ENCODE assay signal across 1 cellular context in genomic region chr15:66679657-66680108, GRCh38.
TF ChIP-seq lines count a peak whose summit lies in the region.

No MANE protein-coding gene starts in this region.

TF ChIP-seq in K562, 482 proteins besides CTCF, POLR2A, EP300 and RAD21 (continued from another document and continues in another):
- peak; percentile 93 for TF ChIP-seq VEZF1 (CRISPR knock-in tag; IDR thresholded peaks at IDR 0.05)
- no peak for TF ChIP-seq MCM3 (IDR thresholded peaks at IDR 0.05)
- peak; percentile 96 for TF ChIP-seq SOX6 (IDR thresholded peaks at IDR 0.05)
- TF ChIP-seq KAT8 (IDR thresholded peaks at IDR 0.05; ENCODE audit: low read depth) = no peak
- TF ChIP-seq L3MBTL2 (IDR thresholded peaks at IDR 0.05) = peak; percentile 69
- TF ChIP-seq, protein P1, sequence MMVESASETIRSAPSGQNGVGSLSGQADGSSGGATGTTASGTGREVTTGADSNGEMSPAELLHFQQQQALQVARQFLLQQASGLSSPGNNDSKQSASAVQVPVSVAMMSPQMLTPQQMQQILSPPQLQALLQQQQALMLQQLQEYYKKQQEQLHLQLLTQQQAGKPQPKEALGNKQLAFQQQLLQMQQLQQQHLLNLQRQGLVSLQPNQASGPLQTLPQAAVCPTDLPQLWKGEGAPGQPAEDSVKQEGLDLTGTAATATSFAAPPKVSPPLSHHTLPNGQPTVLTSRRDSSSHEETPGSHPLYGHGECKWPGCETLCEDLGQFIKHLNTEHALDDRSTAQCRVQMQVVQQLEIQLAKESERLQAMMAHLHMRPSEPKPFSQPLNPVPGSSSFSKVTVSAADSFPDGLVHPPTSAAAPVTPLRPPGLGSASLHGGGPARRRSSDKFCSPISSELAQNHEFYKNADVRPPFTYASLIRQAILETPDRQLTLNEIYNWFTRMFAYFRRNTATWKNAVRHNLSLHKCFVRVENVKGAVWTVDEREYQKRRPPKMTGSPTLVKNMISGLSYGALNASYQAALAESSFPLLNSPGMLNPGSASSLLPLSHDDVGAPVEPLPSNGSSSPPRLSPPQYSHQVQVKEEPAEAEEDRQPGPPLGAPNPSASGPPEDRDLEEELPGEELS (CRISPR knock-in tag; IDR thresholded peaks at IDR 0.05; ENCODE audit: borderline replicate concordance) = peak; percentile 44; the same call in 1 of the 2 replicates
- TF ChIP-seq, protein P2, sequence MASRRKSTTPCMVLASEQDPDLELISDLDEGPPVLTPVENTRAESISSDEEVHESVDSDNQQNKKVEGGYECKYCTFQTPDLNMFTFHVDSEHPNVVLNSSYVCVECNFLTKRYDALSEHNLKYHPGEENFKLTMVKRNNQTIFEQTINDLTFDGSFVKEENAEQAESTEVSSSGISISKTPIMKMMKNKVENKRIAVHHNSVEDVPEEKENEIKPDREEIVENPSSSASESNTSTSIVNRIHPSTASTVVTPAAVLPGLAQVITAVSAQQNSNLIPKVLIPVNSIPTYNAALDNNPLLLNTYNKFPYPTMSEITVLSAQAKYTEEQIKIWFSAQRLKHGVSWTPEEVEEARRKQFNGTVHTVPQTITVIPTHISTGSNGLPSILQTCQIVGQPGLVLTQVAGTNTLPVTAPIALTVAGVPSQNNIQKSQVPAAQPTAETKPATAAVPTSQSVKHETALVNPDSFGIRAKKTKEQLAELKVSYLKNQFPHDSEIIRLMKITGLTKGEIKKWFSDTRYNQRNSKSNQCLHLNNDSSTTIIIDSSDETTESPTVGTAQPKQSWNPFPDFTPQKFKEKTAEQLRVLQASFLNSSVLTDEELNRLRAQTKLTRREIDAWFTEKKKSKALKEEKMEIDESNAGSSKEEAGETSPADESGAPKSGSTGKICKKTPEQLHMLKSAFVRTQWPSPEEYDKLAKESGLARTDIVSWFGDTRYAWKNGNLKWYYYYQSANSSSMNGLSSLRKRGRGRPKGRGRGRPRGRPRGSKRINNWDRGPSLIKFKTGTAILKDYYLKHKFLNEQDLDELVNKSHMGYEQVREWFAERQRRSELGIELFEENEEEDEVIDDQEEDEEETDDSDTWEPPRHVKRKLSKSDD (conservative IDR thresholded peaks at IDR 0.05; ENCODE audit: low read length) = no peak
- TF ChIP-seq, protein P3, sequence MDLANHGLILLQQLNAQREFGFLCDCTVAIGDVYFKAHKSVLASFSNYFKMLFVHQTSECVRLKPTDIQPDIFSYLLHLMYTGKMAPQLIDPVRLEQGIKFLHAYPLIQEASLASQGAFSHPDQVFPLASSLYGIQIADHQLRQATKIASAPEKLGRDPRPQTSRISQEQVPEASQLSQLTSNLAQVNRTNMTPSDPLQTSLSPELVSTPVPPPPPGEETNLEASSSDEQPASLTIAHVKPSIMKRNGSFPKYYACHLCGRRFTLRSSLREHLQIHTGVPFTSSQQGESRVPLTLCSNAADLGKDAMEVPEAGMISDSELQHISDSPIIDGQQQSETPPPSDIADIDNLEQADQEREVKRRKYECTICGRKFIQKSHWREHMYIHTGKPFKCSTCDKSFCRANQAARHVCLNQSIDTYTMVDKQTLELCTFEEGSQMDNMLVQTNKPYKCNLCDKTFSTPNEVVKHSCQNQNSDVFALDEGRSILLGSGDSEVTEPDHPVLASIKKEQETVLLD (IDR thresholded peaks at IDR 0.05) = peak; percentile 85
- no peak for TF ChIP-seq ZNF76 (CRISPR knock-in tag; IDR thresholded peaks at IDR 0.05; ENCODE audit: borderline replicate concordance)
- peak; percentile 20 for TF ChIP-seq BRD9 (IDR thresholded peaks at IDR 0.05; ENCODE audit: low read depth, partially characterized antibody)
- no peak for TF ChIP-seq ZNF431 (CRISPR knock-in tag; IDR thresholded peaks at IDR 0.05)
- TF ChIP-seq MTF1 (CRISPR knock-in tag; IDR thresholded peaks at IDR 0.05; ENCODE audit: borderline replicate concordance) = no peak
- TF ChIP-seq SRSF1 (IDR thresholded peaks at IDR 0.05; ENCODE audit: low read depth, low read length) = no peak
- TF ChIP-seq CHD7 (IDR thresholded peaks at IDR 0.05; ENCODE audit: low read depth, low read length) = no peak
- TF ChIP-seq PHB2 (IDR thresholded peaks at IDR 0.05; ENCODE audit: low read depth) = peak; percentile 90
- peak; percentile 93 for TF ChIP-seq FOXJ2 (tag; IDR thresholded peaks at IDR 0.05)
- peak; percentile 92 to 93 for TF ChIP-seq TEAD1 (CRISPR knock-in tag; IDR thresholded peaks at IDR 0.05)
- peak; percentile 63; the same call in 1 of the 2 replicates for TF ChIP-seq MEF2A (IDR thresholded peaks at IDR 0.05; ENCODE audit: control insufficient read depth, low read depth, low read length)
- peak; percentile 99 for TF ChIP-seq CXXC5 (CRISPR knock-in tag; IDR thresholded peaks at IDR 0.05)
- no peak for TF ChIP-seq THRB (CRISPR knock-in tag; conservative IDR thresholded peaks at IDR 0.05)
- TF ChIP-seq RNF2 (IDR thresholded peaks at IDR 0.05) = peak; percentile 95
- peak; percentile 75 to 94 for TF ChIP-seq MAZ (CRISPR knock-in tag; conservative IDR thresholded peaks at IDR 0.05 in 1 of 2, IDR thresholded peaks at IDR 0.05 in 1 of 2)
- peak; percentile 60 for TF ChIP-seq POLR2G (IDR thresholded peaks at IDR 0.05; ENCODE audit: low read depth, low read length)
- no peak for TF ChIP-seq RFX7 (CRISPR knock-in tag; IDR thresholded peaks at IDR 0.05)
- no peak for TF ChIP-seq NKRF (IDR thresholded peaks at IDR 0.05; ENCODE audit: borderline replicate concordance)
- TF ChIP-seq, protein P4, sequence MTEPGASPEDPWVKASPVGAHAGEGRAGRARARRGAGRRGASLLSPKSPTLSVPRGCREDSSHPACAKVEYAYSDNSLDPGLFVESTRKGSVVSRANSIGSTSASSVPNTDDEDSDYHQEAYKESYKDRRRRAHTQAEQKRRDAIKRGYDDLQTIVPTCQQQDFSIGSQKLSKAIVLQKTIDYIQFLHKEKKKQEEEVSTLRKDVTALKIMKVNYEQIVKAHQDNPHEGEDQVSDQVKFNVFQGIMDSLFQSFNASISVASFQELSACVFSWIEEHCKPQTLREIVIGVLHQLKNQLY (CRISPR knock-in tag; conservative IDR thresholded peaks at IDR 0.05) = no peak
